8 cellular contexts compared by ENCODE assay signal in the genomic region with DNA sequence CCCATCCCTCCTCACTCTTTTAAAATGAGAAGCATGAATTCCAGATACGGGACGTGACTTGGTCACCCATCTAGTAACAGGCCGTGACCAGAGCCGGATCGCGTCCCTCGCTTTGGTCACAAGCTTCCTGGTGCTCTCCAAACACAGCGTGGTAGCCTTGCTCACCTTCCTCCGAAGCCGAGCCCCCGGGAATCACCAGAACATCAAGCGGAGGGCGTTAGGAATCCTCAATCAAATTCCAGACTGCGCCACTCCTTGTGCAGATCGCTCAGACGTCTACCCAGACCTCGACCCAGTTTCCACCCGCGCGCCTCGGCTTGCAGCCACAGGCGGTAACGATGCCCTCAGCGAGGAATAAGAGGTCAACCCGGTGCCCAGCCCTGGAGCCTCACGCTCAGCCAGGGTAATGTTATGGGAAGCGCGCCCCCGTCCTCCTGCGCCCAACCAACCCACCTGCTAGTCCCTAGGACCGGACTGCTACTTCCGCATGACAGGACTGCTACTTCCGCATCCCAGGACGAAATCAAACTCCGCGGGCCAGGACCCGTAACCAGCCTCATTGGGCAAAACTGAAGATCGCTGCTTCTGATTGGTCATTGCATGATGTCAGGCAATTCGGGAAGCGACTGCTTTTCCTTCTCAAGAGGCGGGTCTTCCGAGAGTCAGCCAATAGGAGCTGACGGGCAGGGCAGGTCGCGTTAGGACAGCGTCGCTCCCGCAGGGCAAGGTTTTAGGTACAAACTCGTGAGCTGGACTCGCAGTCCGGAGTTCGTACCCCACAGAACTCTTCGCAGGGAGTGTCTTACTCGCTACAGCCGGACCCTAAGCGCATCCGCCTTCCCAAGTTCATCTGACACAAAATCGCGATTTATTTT. TPM values are rescaled to one million over a fixed set of nuclear protein-coding genes. Genes with fewer than 3 reads are reported as not detected.
A peak's percentile ranks its signal among the peaks of the same experiment; 100 is the strongest.
DNase-seq lines count a peak whose midpoint lies in the region; ATAC-seq and TF ChIP-seq lines count a peak whose summit lies in the region.

A gene (minus strand): TSS at position 501 of the 875 bp plus-strand sequence. CDS start 1,212 bp downstream, outside the sequence.

- peak within 1 kb of the TSS; percentile 76 to 85 (median 82) for H3K9ac ChIP-seq in BLaER1 treated with 17β-estradiol and CSF1 and Interleukin-3, amounts not matched to agents 10 nM and 100 nM
- H3K9ac ChIP-seq in colonic mucosa (ENCODE audit: low read depth in 2 of 2, low read length in 2 of 2) = peak within 1 kb of the TSS; percentile 56 to 70

- peaks cover 8 to 33% (median 22%) of the 10 kb centered on the region in 10 experiments for H3K4me1 ChIP-seq in BLaER1 treated with 17β-estradiol and CSF1 and Interleukin-3, amounts not matched to agents 10 nM and 100 nM
- H3K4me1 ChIP-seq in colonic mucosa = no peaks in the 10 kb centered on the region

- peak within 1 kb of the TSS; percentile 26 to 84 (median 73); a peak in 21 of 22 replicates for H3K27ac ChIP-seq in BLaER1 treated with 17β-estradiol and CSF1 and Interleukin-3, amounts not matched to agents 10 nM and 100 nM
- H3K27ac ChIP-seq in colonic mucosa = peak within 1 kb of the TSS; percentile 38

- DNase-seq in NCI-H526 (lab: John Stamatoyannopoulos, UW) = peak; percentile 99
- DNase-seq in activated CD4-positive, alpha-beta T cell treated with anti-CD3 and anti-CD28 coated beads for 4 hours = peak; percentile 87 to 92
- DNase-seq in colonic mucosa = peak; percentile 99
- peak; percentile 99 for DNase-seq in kidney tubule cell (ENCODE audit: low spot score)
- peak; percentile 66 to 85 (median 82) for DNase-seq in stimulated activated CD4-positive, alpha-beta T cell treated with anti-CD3 and anti-CD28 coated beads, Interleukin-1b, Interleukin-23, amount 100 ng/mL, for 24 hours (ENCODE audit: low read depth in 4 of 4, low spot score in 1 of 4)

- peaks cover 0 to 18% (median 9%) of the 10 kb centered on the region in 11 experiments; a peak in 8 of 22 replicates for H4K20me1 ChIP-seq in BLaER1 treated with 17β-estradiol and CSF1 and Interleukin-3, amounts not matched to agents 10 nM and 100 nM

- ATAC-seq in GM19328 (IDR thresholded peaks at IDR 0.05; ENCODE audit: unreplicated experiment) (peak; percentile 96), HG03469 (IDR thresholded peaks at IDR 0.05; ENCODE audit: unreplicated experiment) (peak; percentile 96)

- no peaks in the 10 kb centered on the region for H3K27me3 ChIP-seq in BLaER1 treated with 17β-estradiol and CSF1 and Interleukin-3, amounts not matched to agents 10 nM and 100 nM
- H3K27me3 ChIP-seq in colonic mucosa = no peaks in the 10 kb centered on the region

- peak within 1 kb of the TSS; percentile 71 to 93 (median 86) for H3K4me3 ChIP-seq in BLaER1 treated with 17β-estradiol and CSF1 and Interleukin-3, amounts not matched to agents 10 nM and 100 nM
- peak within 1 kb of the TSS; percentile 81 for H3K4me3 ChIP-seq in colonic mucosa

- peaks cover 0 to 10% (median 3%) of the 10 kb centered on the region in 11 experiments; a peak in 7 of 22 replicates for H3K9me3 ChIP-seq in BLaER1 treated with 17β-estradiol and CSF1 and Interleukin-3, amounts not matched to agents 10 nM and 100 nM (replicated peaks in 1 of 11)
- H3K9me3 ChIP-seq in colonic mucosa = no peaks in the 10 kb centered on the region

- no peak for TF ChIP-seq CTCF in colonic mucosa (IDR thresholded peaks at IDR 0.05)

- intact Hi-C loops in colonic mucosa (cut with DNase I) = no loop called here

- peaks cover 4 to 42% (median 28%) of the 10 kb centered on the region in 11 experiments; a peak in 16 of 22 replicates for H3K36me3 ChIP-seq in BLaER1 treated with 17β-estradiol and CSF1 and Interleukin-3, amounts not matched to agents 10 nM and 100 nM
- H3K36me3 ChIP-seq in colonic mucosa = no peaks in the 10 kb centered on the region

- peak within 1 kb of the TSS; percentile 78 to 92 (median 89) for H3K4me2 ChIP-seq in BLaER1 treated with 17β-estradiol and CSF1 and Interleukin-3, amounts not matched to agents 10 nM and 100 nM

RNA-seq across cellular contexts. Expression of the gene that starts here (rescaled TPM):
- total RNA-seq in colonic mucosa = 1 to 10 TPM; 2.2 to 9.8 TPM

Comparison
In these comparisons a context has a peak if more than half of its experiments do, and no peak if none do; other contexts are left out.
1. Peak in every context shown above with its lines: DNase-seq, ATAC-seq, H3K4me3 ChIP-seq and H3K27ac ChIP-seq.